In the genomic region with DNA sequence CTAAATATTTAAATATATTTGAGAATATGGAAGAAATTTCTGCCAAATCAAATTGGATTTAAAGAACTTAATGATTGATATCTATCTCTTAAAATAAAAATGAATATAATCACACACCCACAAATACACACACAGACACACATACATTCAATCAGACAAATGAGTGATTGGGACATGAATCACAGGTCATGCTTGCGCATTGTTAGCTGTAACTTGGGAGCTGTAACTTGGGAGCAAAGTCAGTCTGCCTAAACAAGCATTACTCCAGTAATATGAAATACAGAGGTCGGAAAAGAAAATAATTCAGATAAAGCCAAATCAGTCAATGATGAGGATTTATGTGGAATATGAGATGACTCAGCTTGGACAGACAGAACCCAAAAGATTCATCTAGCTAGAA, we compare ENCODE assay signal across 1 cellular context.
TF ChIP-seq lines count a peak whose summit lies in the region.

No MANE protein-coding gene starts in this region.

TF ChIP-seq in H1, 55 proteins besides CTCF, POLR2A, EP300 and RAD21:
- TF ChIP-seq NANOG (IDR thresholded peaks at IDR 0.05; ENCODE audit: insufficient read depth, low read depth, low read length, poor library complexity, severe bottlenecking), result no peak
- TF ChIP-seq KDM5A (IDR thresholded peaks at IDR 0.05; ENCODE audit: low read length), result no peak
- no peak for TF ChIP-seq JUND (IDR thresholded peaks at IDR 0.05; ENCODE audit: low read length)
- TF ChIP-seq TEAD4 (IDR thresholded peaks at IDR 0.05; ENCODE audit: low read depth, low read length), result no peak
- TF ChIP-seq SIN3A (conservative IDR thresholded peaks at IDR 0.05 in 1 of 2, IDR thresholded peaks at IDR 0.05 in 1 of 2; ENCODE audit: low read depth in 1 of 2, low read length in 2 of 2), result no peak
- no peak for TF ChIP-seq CBX5 (IDR thresholded peaks at IDR 0.05; ENCODE audit: low read depth, low read length)
- no peak for TF ChIP-seq ZNF274 (IDR thresholded peaks at IDR 0.05; ENCODE audit: borderline replicate concordance, extremely low read depth, low read length)
- no peak for TF ChIP-seq CHD2 (IDR thresholded peaks at IDR 0.05; ENCODE audit: low read length)
